In the genomic region with DNA sequence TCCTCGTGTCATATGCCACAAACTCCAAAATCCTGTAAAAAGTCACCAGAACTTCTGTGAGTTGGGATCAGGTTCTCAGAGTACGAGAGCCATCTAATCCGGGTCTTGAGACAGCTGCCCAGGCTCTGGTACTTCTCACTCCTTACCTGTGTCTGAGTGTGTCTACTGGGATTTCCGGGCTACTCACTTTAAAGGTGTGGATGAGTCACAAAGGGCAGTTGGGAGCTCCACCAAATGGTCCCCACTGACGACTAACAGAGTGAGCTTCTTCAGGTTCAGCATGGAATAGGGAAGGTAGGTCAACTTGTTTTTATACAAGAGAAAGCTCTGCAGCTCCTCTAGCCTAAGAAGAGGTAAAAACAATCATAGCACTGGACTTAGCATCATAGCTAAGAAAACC, we compare ENCODE assay signal across 1 cellular context.
TF ChIP-seq lines count a peak whose summit lies in the region.

No MANE protein-coding gene starts in this region.

TF ChIP-seq in K562, 482 proteins besides CTCF, POLR2A, EP300 and RAD21:
- TF ChIP-seq, protein P1, sequence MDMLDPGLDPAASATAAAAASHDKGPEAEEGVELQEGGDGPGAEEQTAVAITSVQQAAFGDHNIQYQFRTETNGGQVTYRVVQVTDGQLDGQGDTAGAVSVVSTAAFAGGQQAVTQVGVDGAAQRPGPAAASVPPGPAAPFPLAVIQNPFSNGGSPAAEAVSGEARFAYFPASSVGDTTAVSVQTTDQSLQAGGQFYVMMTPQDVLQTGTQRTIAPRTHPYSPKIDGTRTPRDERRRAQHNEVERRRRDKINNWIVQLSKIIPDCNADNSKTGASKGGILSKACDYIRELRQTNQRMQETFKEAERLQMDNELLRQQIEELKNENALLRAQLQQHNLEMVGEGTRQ (CRISPR knock-in tag; IDR thresholded peaks at IDR 0.05) = no peak
- TF ChIP-seq HDAC2 (IDR thresholded peaks at IDR 0.05) (no peak), SLC30A9 (CRISPR knock-in tag; IDR thresholded peaks at IDR 0.05) (no peak), SIN3B (IDR thresholded peaks at IDR 0.05; ENCODE audit: low read depth) (no peak), ETS1 (conservative IDR thresholded peaks at IDR 0.05; ENCODE audit: control insufficient read depth, low read depth, low read length) (no peak), TSC22D4 (tag; IDR thresholded peaks at IDR 0.05) (no peak), ZSCAN32 (CRISPR knock-in tag; IDR thresholded peaks at IDR 0.05) (no peak), E2F3 (CRISPR knock-in tag; IDR thresholded peaks at IDR 0.05) (no peak), CBFA2T2 (conservative IDR thresholded peaks at IDR 0.05) (no peak), ZNF184 (CRISPR knock-in tag; IDR thresholded peaks at IDR 0.05) (no peak), NR2C2 (CRISPR knock-in tag; IDR thresholded peaks at IDR 0.05) (no peak), NR2C2 (tag; IDR thresholded peaks at IDR 0.05) (no peak), CREM (IDR thresholded peaks at IDR 0.05; ENCODE audit: low read depth) (no peak), ZNF3 (CRISPR knock-in tag; IDR thresholded peaks at IDR 0.05) (no peak), RFX5 (IDR thresholded peaks at IDR 0.05; ENCODE audit: low read depth, low read length) (no peak), HES1 (IDR thresholded peaks at IDR 0.05; ENCODE audit: low read depth) (no peak), CBX5 (IDR thresholded peaks at IDR 0.05; ENCODE audit: borderline replicate concordance, low read depth) (no peak)
- TF ChIP-seq, protein P2, sequence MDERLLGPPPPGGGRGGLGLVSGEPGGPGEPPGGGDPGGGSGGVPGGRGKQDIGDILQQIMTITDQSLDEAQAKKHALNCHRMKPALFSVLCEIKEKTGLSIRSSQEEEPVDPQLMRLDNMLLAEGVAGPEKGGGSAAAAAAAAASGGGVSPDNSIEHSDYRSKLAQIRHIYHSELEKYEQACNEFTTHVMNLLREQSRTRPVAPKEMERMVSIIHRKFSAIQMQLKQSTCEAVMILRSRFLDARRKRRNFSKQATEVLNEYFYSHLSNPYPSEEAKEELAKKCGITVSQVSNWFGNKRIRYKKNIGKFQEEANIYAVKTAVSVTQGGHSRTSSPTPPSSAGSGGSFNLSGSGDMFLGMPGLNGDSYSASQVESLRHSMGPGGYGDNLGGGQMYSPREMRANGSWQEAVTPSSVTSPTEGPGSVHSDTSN (CRISPR knock-in tag; IDR thresholded peaks at IDR 0.05; ENCODE audit: low read depth) = no peak
- TF ChIP-seq, protein P2 (tag; conservative IDR thresholded peaks at IDR 0.05; ENCODE audit: low read depth) = no peak
- TF ChIP-seq, protein P3, sequence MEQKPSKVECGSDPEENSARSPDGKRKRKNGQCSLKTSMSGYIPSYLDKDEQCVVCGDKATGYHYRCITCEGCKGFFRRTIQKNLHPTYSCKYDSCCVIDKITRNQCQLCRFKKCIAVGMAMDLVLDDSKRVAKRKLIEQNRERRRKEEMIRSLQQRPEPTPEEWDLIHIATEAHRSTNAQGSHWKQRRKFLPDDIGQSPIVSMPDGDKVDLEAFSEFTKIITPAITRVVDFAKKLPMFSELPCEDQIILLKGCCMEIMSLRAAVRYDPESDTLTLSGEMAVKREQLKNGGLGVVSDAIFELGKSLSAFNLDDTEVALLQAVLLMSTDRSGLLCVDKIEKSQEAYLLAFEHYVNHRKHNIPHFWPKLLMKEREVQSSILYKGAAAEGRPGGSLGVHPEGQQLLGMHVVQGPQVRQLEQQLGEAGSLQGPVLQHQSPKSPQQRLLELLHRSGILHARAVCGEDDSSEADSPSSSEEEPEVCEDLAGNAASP (IDR thresholded peaks at IDR 0.05) = no peak
